13 cellular contexts compared by ENCODE assay signal in the genomic region with DNA sequence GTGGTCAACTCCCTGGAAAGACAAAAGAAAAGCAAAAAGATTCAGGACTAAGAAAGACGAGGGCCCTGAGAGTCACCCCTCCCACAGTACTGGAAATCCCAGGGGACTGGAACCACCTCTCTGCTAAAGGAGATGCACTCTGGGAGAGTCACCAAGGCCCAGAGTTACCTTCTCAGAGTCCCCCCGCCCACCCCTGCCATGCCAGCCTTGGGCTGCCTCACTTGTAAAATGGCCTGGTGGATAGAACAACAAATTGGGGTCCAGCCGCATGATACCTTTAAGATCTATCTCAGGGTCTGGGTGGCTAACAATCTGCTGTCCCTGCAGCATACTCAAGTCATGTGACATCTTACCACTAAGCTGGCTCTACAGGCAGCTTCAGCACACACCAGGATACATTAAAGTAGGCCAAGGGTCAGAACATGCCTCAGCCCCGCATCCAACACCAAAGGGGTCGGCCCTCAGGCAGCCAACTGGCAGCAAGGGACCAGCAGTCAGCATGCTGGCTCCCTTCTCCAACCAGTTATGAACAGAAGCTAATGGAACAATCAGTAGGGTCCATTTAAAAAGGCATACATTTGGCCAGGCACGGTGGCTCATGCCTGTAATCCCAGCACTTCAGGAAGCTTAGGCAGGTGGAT. TPM values are rescaled to one million over a fixed set of nuclear protein-coding genes. Genes with fewer than 3 reads are reported as not detected.
A peak's percentile ranks its signal among the peaks of the same experiment; 100 is the strongest.
DNase-seq lines count a peak whose midpoint lies in the region; ATAC-seq and TF ChIP-seq lines count a peak whose summit lies in the region.
"Had no signal": no experiment of that assay in that cellular context is flagged by ENCODE, and none has a peak within 500 bp of the region (broad histone marks: within the 10 kb centered on the region; RNA-seq: fewer than 3 reads in every experiment).

No MANE protein-coding gene starts in this region.

- intact Hi-C loops in thyroid gland (cut with DNase I), result no loop called here

- no peaks in the 10 kb centered on the region for H3K27me3 ChIP-seq in mesenchymal stem cell (ENCODE audit: control insufficient read depth in 1 of 2, insufficient read depth in 1 of 2, low read length in 2 of 2)
- no peaks in the 10 kb centered on the region for H3K27me3 ChIP-seq in thyroid gland

- no peak for TF ChIP-seq CTCF in thyroid gland (IDR thresholded peaks at IDR 0.05)

- H3K4me3 ChIP-seq in mesenchymal stem cell (ENCODE audit: insufficient read depth in 1 of 2, low read depth in 1 of 2, low read length in 2 of 2) (no peak overlapping the region), thyroid gland (replicated peaks in 1 of 3) (no peak overlapping the region)

- H3K9me3 Mint-ChIP-seq in activated T-cell treated with anti-CD3 and anti-CD28 coated beads, Interleukin-2, amount 50 U/mL, for 24 hours, result no peaks in the 10 kb centered on the region
- no peaks in the 10 kb centered on the region for H3K9me3 Mint-ChIP-seq in activated T-cell treated with anti-CD3 and anti-CD28 coated beads, Interleukin-2, amount 50 U/mL, for 4 hours

- no peak overlapping the region for H2AFZ ChIP-seq in mesenchymal stem cell (ENCODE audit: low read depth, low read length)

- H4K8ac ChIP-seq in mesenchymal stem cell (ENCODE audit: low read length), result peak overlapping the region; percentile 47

- TF ChIP-seq POLR2A in thyroid gland (IDR thresholded peaks at IDR 0.05), result no peak

- H3K4me1 ChIP-seq in mesenchymal stem cell (ENCODE audit: control insufficient read depth, insufficient read depth, low read depth, low read length) (peaks cover 5% of the 10 kb centered on the region), thyroid gland (peaks cover 83 to 94% of the 10 kb centered on the region in 2 donors)

- H2BK12ac ChIP-seq in mesenchymal stem cell (ENCODE audit: low read length in 2 of 2), result peak overlapping the region; percentile 28 to 57

- no peaks in the 10 kb centered on the region for H3K27me3 Mint-ChIP-seq in activated T-cell treated with anti-CD3 and anti-CD28 coated beads, Interleukin-2, amount 50 U/mL, for 24 hours
- H3K27me3 Mint-ChIP-seq in activated T-cell treated with anti-CD3 and anti-CD28 coated beads, Interleukin-2, amount 50 U/mL, for 4 hours (ENCODE audit: low read depth), result no peaks in the 10 kb centered on the region

- H3K27ac ChIP-seq in angular gyrus (ENCODE audit: low read depth, low read length) (peak overlapping the region; percentile 95), mesenchymal stem cell (ENCODE audit: low read length, poor library complexity, severe bottlenecking) (no peak overlapping the region), thyroid gland (peak overlapping the region; percentile 91 to 94 (median 92))

- peak overlapping the region; percentile 65 to 70 for H3K4ac ChIP-seq in mesenchymal stem cell (ENCODE audit: low read depth in 1 of 2, low read length in 2 of 2)

- peak overlapping the region; percentile 85 for H4K91ac ChIP-seq in mesenchymal stem cell (ENCODE audit: low read length)

- peak overlapping the region; percentile 81 for H3K27ac Mint-ChIP-seq in activated T-cell treated with anti-CD3 and anti-CD28 coated beads, Interleukin-2, amount 50 U/mL, for 24 hours

- H3K4me1 Mint-ChIP-seq in activated T-cell treated with anti-CD3 and anti-CD28 coated beads, Interleukin-2, amount 50 U/mL, for 24 hours (ENCODE audit: low read depth), result peaks cover 96% of the 10 kb centered on the region
- peaks cover 94% of the 10 kb centered on the region for H3K4me1 Mint-ChIP-seq in activated T-cell treated with anti-CD3 and anti-CD28 coated beads, Interleukin-2, amount 50 U/mL, for 4 hours (ENCODE audit: low read depth)

- no peak overlapping the region for H3K9ac ChIP-seq in mesenchymal stem cell (ENCODE audit: low read length)

- H3K18ac ChIP-seq in mesenchymal stem cell (ENCODE audit: low read depth in 1 of 2, low read length in 2 of 2), result peak overlapping the region; percentile 70 to 78

- peak overlapping the region; percentile 40 for H2BK120ac ChIP-seq in mesenchymal stem cell (ENCODE audit: low read depth, low read length)

- peak overlapping the region in 1 of 2 experiments; percentile 50 for H3K14ac ChIP-seq in mesenchymal stem cell (ENCODE audit: low read length in 2 of 2)

- ATAC-seq in activated T-cell treated with anti-CD3 and anti-CD28 coated beads, Interleukin-2, amount 50 U/mL, for 4 hours, result no peak
- no peak for ATAC-seq in GM21619 (IDR thresholded peaks at IDR 0.05; ENCODE audit: unreplicated experiment)
- no peak for ATAC-seq in HG03139 (IDR thresholded peaks at IDR 0.05; ENCODE audit: unreplicated experiment)
- ATAC-seq: SK-N-SH treated with all-trans-retinoic acid at 6 μM for 48 hours had no signal

- H3K9me3 ChIP-seq in mesenchymal stem cell (ENCODE audit: control insufficient read depth, low read length) (no peaks in the 10 kb centered on the region), thyroid gland (no peaks in the 10 kb centered on the region)

- H2AK5ac ChIP-seq in mesenchymal stem cell (ENCODE audit: low read length, severe bottlenecking), result no peak overlapping the region

- peak overlapping the region; percentile 58 for H2BK15ac ChIP-seq in mesenchymal stem cell (ENCODE audit: low read depth, poor library complexity, severe bottlenecking)

- no peak overlapping the region for H3K4me3 Mint-ChIP-seq in activated T-cell treated with anti-CD3 and anti-CD28 coated beads, Interleukin-2, amount 50 U/mL, for 24 hours
- H3K4me3 Mint-ChIP-seq in activated T-cell treated with anti-CD3 and anti-CD28 coated beads, Interleukin-2, amount 50 U/mL, for 4 hours, result no peak overlapping the region

- peak overlapping the region in 1 of 2 experiments; percentile 37 for H3K23ac ChIP-seq in mesenchymal stem cell (ENCODE audit: low read length in 2 of 2)

- H3K36me3 Mint-ChIP-seq in activated T-cell treated with anti-CD3 and anti-CD28 coated beads, Interleukin-2, amount 50 U/mL, for 24 hours (ENCODE audit: low read depth), result peaks cover 43% of the 10 kb centered on the region
- H3K36me3 Mint-ChIP-seq in activated T-cell treated with anti-CD3 and anti-CD28 coated beads, Interleukin-2, amount 50 U/mL, for 4 hours (ENCODE audit: insufficient read depth), result peaks cover 7% of the 10 kb centered on the region

- no peak overlapping the region for H3K4me2 ChIP-seq in mesenchymal stem cell (ENCODE audit: low read length, poor library complexity, severe bottlenecking)

- H2BK5ac ChIP-seq in mesenchymal stem cell (ENCODE audit: low read depth, low read length, poor library complexity, severe bottlenecking), result no peak overlapping the region

- H3K79me1 ChIP-seq in mesenchymal stem cell (replicated peaks; ENCODE audit: low read length, poor library complexity, severe bottlenecking), result peaks cover 39% of the 10 kb centered on the region

- no peak for DNase-seq in activated T-cell treated with anti-CD3 and anti-CD28 coated beads, Interleukin-2, amount 50 U/mL, for 24 hours
- no peak for DNase-seq in activated T-cell treated with anti-CD3 and anti-CD28 coated beads, Interleukin-2, amount 50 U/mL, for 4 hours
- DNase-seq in mesenchymal stem cell, result no peak
- no peak for DNase-seq in thyroid gland
- no peak for DNase-seq in NCI-H82 treated with DMSO at 0.1 percent for 48 hours (lab: John Stamatoyannopoulos, UW; ENCODE audit: unreplicated experiment)
- DNase-seq: activated CD4-positive, alpha-beta T cell treated with anti-CD3 and anti-CD28 coated beads for 48 hours; DMS153; Karpas-422; NCI-H82 had no signal

- H3K36me3 ChIP-seq in mesenchymal stem cell (ENCODE audit: control insufficient read depth in 1 of 2, insufficient read depth in 2 of 2, low read depth in 1 of 2, low read length in 2 of 2), result peaks cover 4 to 43% of the 10 kb centered on the region in 2 experiments
- H3K36me3 ChIP-seq in thyroid gland, result no peaks in the 10 kb centered on the region

- 89% methylated on average over 6 of the region's 6 CpGs for WGBS in mesenchymal stem cell
- 62 to 63% methylated on average over 5 to 6 of the region's 6 CpGs for WGBS in thyroid gland, 2 donors

RNA-seq across cellular contexts. Expression of a gene that starts 37.2 kb away (rescaled TPM):
- 10 to 100 TPM; 12.9 to 19.2 (median 18.2) TPM for total RNA-seq in activated T-cell treated with anti-CD3 and anti-CD28 coated beads, Interleukin-2, amount 50 U/mL, for 4 hours
- 8.0 TPM for polyA plus RNA-seq in mesenchymal stem cell (2013, experiment 1 of 2)
- polyA plus RNA-seq in mesenchymal stem cell (2013, experiment 2 of 2), result 7.7 TPM
- total RNA-seq in thyroid gland, result 10 to 100 TPM; 37.6 to 96.3 (median 80.4) TPM
